ENCODE assay signal across 8 cellular contexts in genomic region chr5:73792687-73793320, GRCh38.
A peak's percentile ranks its signal among the peaks of the same experiment; 100 is the strongest.
DNase-seq lines count a peak whose midpoint lies in the region; ATAC-seq and TF ChIP-seq lines count a peak whose summit lies in the region.

No MANE protein-coding gene starts in this region.

- ATAC-seq in HG02852 (IDR thresholded peaks at IDR 0.05; ENCODE audit: unreplicated experiment), result peak; percentile 68
- peak; percentile 79 for ATAC-seq in activated CD8-positive, alpha-beta T cell treated with anti-CD3 and anti-CD28 coated beads for 36 hours
- ATAC-seq in effector memory CD8-positive, alpha-beta T cell (replicated peaks), result peak; percentile 81
- no peak for ATAC-seq in HG03139 (IDR thresholded peaks at IDR 0.05; ENCODE audit: unreplicated experiment)

- CTCF ChIA-PET in activated CD8-positive, alpha-beta T cell treated with anti-CD3 and anti-CD28 coated beads for 36 hours (lab: Charles Lee), result interaction anchor here (0.7 to 10.8 kb wide), 22 partner anchors 9 to 222 kb away, joined by 3 to 228 read pairs (median 4); partner anchors contain the start of gene ARHGEF28

- no peaks in the 10 kb centered on the region for H3K36me3 Mint-ChIP-seq in activated CD8-positive, alpha-beta T cell treated with anti-CD3 and anti-CD28 coated beads for 36 hours (ENCODE audit: low read depth)
- no peaks in the 10 kb centered on the region for H3K36me3 Mint-ChIP-seq in effector memory CD8-positive, alpha-beta T cell (ENCODE audit: insufficient read depth)

- intact Hi-C loops in activated CD8-positive, alpha-beta T cell treated with anti-CD3 and anti-CD28 coated beads for 36 hours (cut with micrococcal nuclease), result loop anchor here (1.0 kb wide), 1 partner anchor 202 kb away; no protein-coding TSS in a partner anchor

- DNase-seq in GM03348 (ENCODE audit: low spot score) (peak; percentile 67), NCI-H69 (lab: John Stamatoyannopoulos, UW) (peak; percentile 81), midbrain (lab: John Stamatoyannopoulos, UW) (peak; percentile 80)
- DNase-seq in activated CD8-positive, alpha-beta T cell treated with anti-CD3 and anti-CD28 coated beads for 36 hours, result peak; percentile 82
- DNase-seq in effector memory CD8-positive, alpha-beta T cell, result peak; percentile 56 to 72 (median 62)
- peak; percentile 31 to 36 for DNase-seq in stimulated activated CD8-positive, alpha-beta memory T cell treated with anti-CD3 and anti-CD28 coated beads, Interleukin-7, amount 100 ng/mL, for 1 hour (ENCODE audit: low read depth in 2 of 2)

- H3K9me3 Mint-ChIP-seq in activated CD8-positive, alpha-beta T cell treated with anti-CD3 and anti-CD28 coated beads for 36 hours, result no peaks in the 10 kb centered on the region
- no peaks in the 10 kb centered on the region for H3K9me3 Mint-ChIP-seq in effector memory CD8-positive, alpha-beta T cell

- TF ChIP-seq CTCF in activated CD8-positive, alpha-beta T cell treated with anti-CD3 and anti-CD28 coated beads for 36 hours (IDR thresholded peaks at IDR 0.05), result peak; percentile 90

- H3K27ac Mint-ChIP-seq in activated CD8-positive, alpha-beta T cell treated with anti-CD3 and anti-CD28 coated beads for 36 hours, result no peak overlapping the region
- H3K27ac Mint-ChIP-seq in effector memory CD8-positive, alpha-beta T cell, result no peak overlapping the region

- H3K4me1 Mint-ChIP-seq in activated CD8-positive, alpha-beta T cell treated with anti-CD3 and anti-CD28 coated beads for 36 hours (ENCODE audit: low read depth), result peaks cover 3% of the 10 kb centered on the region
- peaks cover 6 to 8% of the 10 kb centered on the region in 2 donors for H3K4me1 Mint-ChIP-seq in effector memory CD8-positive, alpha-beta T cell (ENCODE audit: low read depth in 2 of 2)

- H3K27me3 Mint-ChIP-seq in activated CD8-positive, alpha-beta T cell treated with anti-CD3 and anti-CD28 coated beads for 36 hours, result peaks cover 20% of the 10 kb centered on the region
- H3K27me3 Mint-ChIP-seq in effector memory CD8-positive, alpha-beta T cell, result peaks cover 0 to 23% of the 10 kb centered on the region in 2 donors

- POLR2A ChIA-PET in activated CD8-positive, alpha-beta T cell treated with anti-CD3 and anti-CD28 coated beads for 36 hours (lab: Charles Lee), result no interaction called here

- H3K4me3 Mint-ChIP-seq in activated CD8-positive, alpha-beta T cell treated with anti-CD3 and anti-CD28 coated beads for 36 hours, result no peak overlapping the region
- no peak overlapping the region for H3K4me3 Mint-ChIP-seq in effector memory CD8-positive, alpha-beta T cell
